28 cellular contexts compared by ENCODE assay signal in the genomic region with DNA sequence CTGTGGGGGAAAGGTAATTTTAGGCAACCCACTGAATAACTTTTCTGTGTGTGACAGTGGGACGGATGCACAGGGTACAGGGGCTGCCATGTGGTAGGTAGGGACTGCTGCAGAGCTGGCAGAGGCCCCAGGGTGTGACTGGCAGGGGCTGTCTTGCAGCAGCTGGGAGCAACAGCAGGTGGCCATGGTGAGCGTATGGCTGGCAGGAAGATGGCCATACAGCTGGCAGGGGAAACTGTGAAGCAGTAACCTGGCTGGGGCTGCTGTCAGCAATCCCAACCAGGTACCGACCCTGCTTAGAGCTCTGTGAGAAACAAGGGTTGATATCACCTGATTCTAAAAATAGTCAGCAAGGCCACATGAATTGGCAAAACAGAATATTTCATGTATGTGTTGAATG.
DNase-seq lines count a peak whose midpoint lies in the region.
"Had no signal": no experiment of that assay in that cellular context is flagged by ENCODE, and none has a peak within 500 bp of the region (broad histone marks: within the 10 kb centered on the region; RNA-seq: fewer than 3 reads in every experiment).

No MANE protein-coding gene starts in this region.

- H3K4me1 ChIP-seq in SJCRH30, result peaks cover 6% of the 10 kb centered on the region
- peaks cover 11 to 13% of the 10 kb centered on the region in 2 donors for H3K4me1 ChIP-seq in neuronal stem cell (ENCODE audit: control insufficient read depth in 2 of 2, insufficient read depth in 1 of 2, low read depth in 1 of 2, low read length in 2 of 2)
- H3K4me1 ChIP-seq: A549, Peyer's patch, SJSA1, testis, uterus had no signal

- H3K27ac ChIP-seq in SJCRH30 (no peak overlapping the region), neuronal stem cell (replicated peaks; ENCODE audit: low read length) (no peak overlapping the region)
- H3K27ac ChIP-seq: A549, brain microvascular endothelial cell, HL-60, neutrophil, Peyer's patch, SJSA1, skin epidermis, testis, uterus had no signal

- no peak overlapping the region for H2BK120ac ChIP-seq in neuronal stem cell (ENCODE audit: low read depth, low read length)

- H2BK12ac ChIP-seq in neuronal stem cell (ENCODE audit: low read length), result no peak overlapping the region

- no peaks in the 10 kb centered on the region for H3K79me1 ChIP-seq in neuronal stem cell (ENCODE audit: low read depth, low read length)

- H3K18ac ChIP-seq in neuronal stem cell (ENCODE audit: low read length), result no peak overlapping the region

- H2BK15ac ChIP-seq in neuronal stem cell (ENCODE audit: low read length), result peak overlapping the region; percentile 30

- H2AFZ ChIP-seq in neuronal stem cell (ENCODE audit: low read length), result no peak overlapping the region

- DNase-seq in NCI-H345 (lab: John Stamatoyannopoulos, UW), result peak; percentile 43
- no peak for DNase-seq in NCI-H345 treated with DMSO at 0.1 percent for 48 hours (lab: John Stamatoyannopoulos, UW; ENCODE audit: unreplicated experiment)
- DNase-seq in NCI-H1092 (lab: John Stamatoyannopoulos, UW), result peak; percentile 35
- peak; percentile 61 to 69 for DNase-seq in SJCRH30
- DNase-seq in neuronal stem cell (ENCODE audit: low spot score), result no peak
- no peak for DNase-seq in NCI-H226
- DNase-seq in KG1 (lab: John Stamatoyannopoulos, UW), result no peak
- no peak for DNase-seq in activated CD4-positive, alpha-beta T cell treated with anti-CD3 and anti-CD28 coated beads, Interleukin-2, amount 50 U/mL, for 1 hour
- DNase-seq: activated CD4-positive, alpha-beta T cell treated with anti-CD3 and anti-CD28 coated beads for 48 hours; activated naive CD4-positive, alpha-beta T cell; activated T-cell treated with anti-CD3 and anti-CD28 coated beads, Interleukin-2, amount 50 U/mL, for 4 hours; brain microvascular endothelial cell; CD8-positive, alpha-beta memory T cell; DND-41; effector CD4-positive, alpha-beta T cell; head of caudate nucleus; kidney glomerular epithelial cell; Peyer's patch; T-helper 17 cell; testis; uterus had no signal

- no peak overlapping the region for H3K4me2 ChIP-seq in neuronal stem cell (ENCODE audit: insufficient read depth, low read length, poor library complexity, severe bottlenecking)
- H3K4me2 ChIP-seq: A549 had no signal

- no peak overlapping the region for H3K14ac ChIP-seq in neuronal stem cell (ENCODE audit: low read length)

- H2AK5ac ChIP-seq in neuronal stem cell (ENCODE audit: low read depth, low read length), result no peak overlapping the region

- H3K4me3 ChIP-seq in SJCRH30 (no peak overlapping the region), neuronal stem cell (ENCODE audit: low read length in 2 of 2) (no peak overlapping the region)
- H3K4me3 ChIP-seq: A549, GM12878, lung, Peyer's patch, SJSA1, skin epidermis, testis, uterus had no signal

- H3K27me3 ChIP-seq in SJCRH30 (no peaks in the 10 kb centered on the region), neuronal stem cell (ENCODE audit: control insufficient read depth in 3 of 3, insufficient read depth in 3 of 3, low read depth in 1 of 3, low read length in 3 of 3) (peaks cover 0 to 1% (median 0%) of the 10 kb centered on the region in 3 experiments)
- H3K27me3 ChIP-seq: brain microvascular endothelial cell, neutrophil, Peyer's patch, SJSA1, testis, uterus had no signal

- no peak overlapping the region for H3K4ac ChIP-seq in neuronal stem cell (ENCODE audit: low read length)

- no peak overlapping the region for H4K91ac ChIP-seq in neuronal stem cell (ENCODE audit: low read depth, low read length, poor library complexity)

- no peak overlapping the region for H3K9ac ChIP-seq in neuronal stem cell (ENCODE audit: low read depth, low read length, poor library complexity)

- H4K8ac ChIP-seq in neuronal stem cell (ENCODE audit: low read depth, low read length), result no peak overlapping the region

- peak overlapping the region; percentile 8 for H3K23ac ChIP-seq in neuronal stem cell (ENCODE audit: low read depth, low read length, poor library complexity)

- no peaks in the 10 kb centered on the region for H3K9me3 ChIP-seq in SJCRH30 (replicated peaks)
- H3K9me3 ChIP-seq in neuronal stem cell (replicated peaks in 1 of 2; ENCODE audit: control insufficient read depth in 2 of 2, insufficient read depth in 1 of 2, low read depth in 1 of 2, low read length in 2 of 2), result peaks cover 0 to 5% of the 10 kb centered on the region in 2 donors
- H3K9me3 ChIP-seq: A549, neutrophil, Peyer's patch, SJSA1, testis, uterus had no signal

- no peak overlapping the region for H2BK5ac ChIP-seq in neuronal stem cell (ENCODE audit: low read length)

- H3K36me3 ChIP-seq in SJCRH30 (no peaks in the 10 kb centered on the region), neuronal stem cell (replicated peaks in 1 of 2; ENCODE audit: control insufficient read depth in 2 of 2, insufficient read depth in 2 of 2, low read length in 2 of 2) (no peaks in the 10 kb centered on the region)
- H3K36me3 ChIP-seq: brain microvascular endothelial cell, neutrophil, Peyer's patch, SJSA1, uterus had no signal

- WGBS in neuronal stem cell (ENCODE audit: extremely low coverage in 2 of 2, insufficient read length in 2 of 2, insufficient replicate concordance in 1 of 2), 2 donors, result no CpG with 5 or more reads among the region's 3 CpGs

Comparison
In these comparisons a context has a peak if more than half of its experiments do, and no peak if none do; other contexts are left out.
1. DNase-seq: peak in NCI-H345 (single experiment), NCI-H1092 (single experiment) and SJCRH30 (2 of 2); none in NCI-H345 treated with DMSO at 0.1 percent for 48 hours (single experiment), neuronal stem cell (single experiment), NCI-H226 (single experiment), KG1 (single experiment) and activated CD4-positive, alpha-beta T cell treated with anti-CD3 and anti-CD28 coated beads, Interleukin-2, amount 50 U/mL, for 1 hour (single experiment).